Comparison of ENCODE assay signal across 1 cellular context in the genomic region with DNA sequence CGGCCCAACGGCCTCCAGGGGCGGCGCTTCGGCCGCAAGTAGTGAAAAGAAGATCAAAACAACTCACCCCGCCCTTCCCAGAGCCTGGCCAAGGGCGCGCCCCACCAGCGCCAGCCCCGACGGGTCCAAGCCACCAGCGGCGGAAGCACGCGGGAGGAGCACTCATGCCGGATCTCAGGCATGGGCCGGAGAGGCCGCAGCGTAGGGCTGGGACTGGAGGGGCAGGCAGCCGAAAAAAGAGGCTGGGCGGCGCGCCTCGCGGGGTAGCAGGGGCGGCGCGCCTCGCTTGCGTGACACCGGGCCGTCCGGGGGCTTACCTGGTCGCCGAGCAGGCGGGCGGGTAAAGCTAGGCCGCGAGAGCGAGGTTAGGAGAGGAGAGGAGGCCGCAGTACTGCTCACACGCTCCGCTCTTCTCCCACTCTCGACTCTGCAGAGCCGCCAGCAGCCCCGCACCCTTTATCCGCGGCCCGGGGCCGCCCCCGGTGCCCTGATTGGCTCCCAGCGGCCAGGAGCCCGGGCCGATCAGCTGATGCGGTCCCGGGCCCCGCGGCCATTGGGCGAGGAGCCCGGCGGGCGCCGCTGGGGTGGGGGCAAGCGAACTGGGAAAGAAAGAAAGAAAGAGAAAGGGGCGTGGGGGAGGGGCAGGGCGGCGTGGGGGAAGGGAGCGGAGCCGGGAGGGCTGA.
TF ChIP-seq lines count a peak whose summit lies in the region.

Gene GLUL, minus strand, starts transcription at position 429 of the 683 bp plus-strand sequence. CDS start 3,053 bp downstream, outside the sequence.

TF ChIP-seq in HepG2, 621 proteins besides CTCF, POLR2A, EP300 and RAD21 (continued from another document and continues in another):
- peak; percentile 86 for TF ChIP-seq ZXDC (CRISPR knock-in tag; IDR thresholded peaks at IDR 0.05)
- TF ChIP-seq GABPB1 (CRISPR knock-in tag; IDR thresholded peaks at IDR 0.05), result peak; percentile 70
- TF ChIP-seq PRPF4 (IDR thresholded peaks at IDR 0.05; ENCODE audit: low read depth, low read length, poor library complexity, severe bottlenecking), result peak; percentile 99
- peak; percentile 83; the same call in 1 of the 2 replicates for TF ChIP-seq ZNF501 (CRISPR knock-in tag; IDR thresholded peaks at IDR 0.05)
- TF ChIP-seq ZNF292 (CRISPR knock-in tag; IDR thresholded peaks at IDR 0.05; ENCODE audit: borderline replicate concordance, low read depth), result no peak
- no peak; the same call in 1 of the 2 replicates for TF ChIP-seq ZNF788 (CRISPR knock-in tag; IDR thresholded peaks at IDR 0.05; ENCODE audit: borderline replicate concordance)
- TF ChIP-seq SMARCE1 (IDR thresholded peaks at IDR 0.05; ENCODE audit: borderline replicate concordance), result no peak
- TF ChIP-seq NPAS2 (CRISPR knock-in tag; IDR thresholded peaks at IDR 0.05; ENCODE audit: borderline replicate concordance), result no peak
- TF ChIP-seq ZNF878 (CRISPR knock-in tag; IDR thresholded peaks at IDR 0.05), result no peak
- peak; percentile 95 for TF ChIP-seq ZNF343 (CRISPR knock-in tag; IDR thresholded peaks at IDR 0.05)
- TF ChIP-seq ZNF441 (CRISPR knock-in tag; IDR thresholded peaks at IDR 0.05; ENCODE audit: borderline replicate concordance), result 0 out of 2 replicates have a peak, but pooled peaks have one; percentile 17
- peak; percentile 27 for TF ChIP-seq ZNF629 (CRISPR knock-in tag; conservative IDR thresholded peaks at IDR 0.05)
- TF ChIP-seq, protein P1, sequence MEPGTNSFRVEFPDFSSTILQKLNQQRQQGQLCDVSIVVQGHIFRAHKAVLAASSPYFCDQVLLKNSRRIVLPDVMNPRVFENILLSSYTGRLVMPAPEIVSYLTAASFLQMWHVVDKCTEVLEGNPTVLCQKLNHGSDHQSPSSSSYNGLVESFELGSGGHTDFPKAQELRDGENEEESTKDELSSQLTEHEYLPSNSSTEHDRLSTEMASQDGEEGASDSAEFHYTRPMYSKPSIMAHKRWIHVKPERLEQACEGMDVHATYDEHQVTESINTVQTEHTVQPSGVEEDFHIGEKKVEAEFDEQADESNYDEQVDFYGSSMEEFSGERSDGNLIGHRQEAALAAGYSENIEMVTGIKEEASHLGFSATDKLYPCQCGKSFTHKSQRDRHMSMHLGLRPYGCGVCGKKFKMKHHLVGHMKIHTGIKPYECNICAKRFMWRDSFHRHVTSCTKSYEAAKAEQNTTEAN (CRISPR knock-in tag; conservative IDR thresholded peaks at IDR 0.05), result no peak
- TF ChIP-seq ZBTB8A (CRISPR knock-in tag; IDR thresholded peaks at IDR 0.05; ENCODE audit: borderline replicate concordance, low read depth), result peak; percentile 64; the same call in 1 of the 2 replicates
- TF ChIP-seq ZNF530 (CRISPR knock-in tag; IDR thresholded peaks at IDR 0.05; ENCODE audit: low read depth), result peak; percentile 59; the same call in 1 of the 2 replicates
- peak; percentile 77; the same call in 1 of the 2 replicates for TF ChIP-seq MED13 (CRISPR knock-in tag; IDR thresholded peaks at IDR 0.05)
- no peak for TF ChIP-seq PRDM4 (CRISPR knock-in tag; IDR thresholded peaks at IDR 0.05; ENCODE audit: borderline replicate concordance)
- TF ChIP-seq POLR2AphosphoS2 (IDR thresholded peaks at IDR 0.05; ENCODE audit: low read depth, low read length), result peak; percentile 83; the same call in 1 of the 2 replicates
- no peak for TF ChIP-seq FOXJ3 (CRISPR knock-in tag; IDR thresholded peaks at IDR 0.05; ENCODE audit: borderline replicate concordance)
- TF ChIP-seq, protein P2, sequence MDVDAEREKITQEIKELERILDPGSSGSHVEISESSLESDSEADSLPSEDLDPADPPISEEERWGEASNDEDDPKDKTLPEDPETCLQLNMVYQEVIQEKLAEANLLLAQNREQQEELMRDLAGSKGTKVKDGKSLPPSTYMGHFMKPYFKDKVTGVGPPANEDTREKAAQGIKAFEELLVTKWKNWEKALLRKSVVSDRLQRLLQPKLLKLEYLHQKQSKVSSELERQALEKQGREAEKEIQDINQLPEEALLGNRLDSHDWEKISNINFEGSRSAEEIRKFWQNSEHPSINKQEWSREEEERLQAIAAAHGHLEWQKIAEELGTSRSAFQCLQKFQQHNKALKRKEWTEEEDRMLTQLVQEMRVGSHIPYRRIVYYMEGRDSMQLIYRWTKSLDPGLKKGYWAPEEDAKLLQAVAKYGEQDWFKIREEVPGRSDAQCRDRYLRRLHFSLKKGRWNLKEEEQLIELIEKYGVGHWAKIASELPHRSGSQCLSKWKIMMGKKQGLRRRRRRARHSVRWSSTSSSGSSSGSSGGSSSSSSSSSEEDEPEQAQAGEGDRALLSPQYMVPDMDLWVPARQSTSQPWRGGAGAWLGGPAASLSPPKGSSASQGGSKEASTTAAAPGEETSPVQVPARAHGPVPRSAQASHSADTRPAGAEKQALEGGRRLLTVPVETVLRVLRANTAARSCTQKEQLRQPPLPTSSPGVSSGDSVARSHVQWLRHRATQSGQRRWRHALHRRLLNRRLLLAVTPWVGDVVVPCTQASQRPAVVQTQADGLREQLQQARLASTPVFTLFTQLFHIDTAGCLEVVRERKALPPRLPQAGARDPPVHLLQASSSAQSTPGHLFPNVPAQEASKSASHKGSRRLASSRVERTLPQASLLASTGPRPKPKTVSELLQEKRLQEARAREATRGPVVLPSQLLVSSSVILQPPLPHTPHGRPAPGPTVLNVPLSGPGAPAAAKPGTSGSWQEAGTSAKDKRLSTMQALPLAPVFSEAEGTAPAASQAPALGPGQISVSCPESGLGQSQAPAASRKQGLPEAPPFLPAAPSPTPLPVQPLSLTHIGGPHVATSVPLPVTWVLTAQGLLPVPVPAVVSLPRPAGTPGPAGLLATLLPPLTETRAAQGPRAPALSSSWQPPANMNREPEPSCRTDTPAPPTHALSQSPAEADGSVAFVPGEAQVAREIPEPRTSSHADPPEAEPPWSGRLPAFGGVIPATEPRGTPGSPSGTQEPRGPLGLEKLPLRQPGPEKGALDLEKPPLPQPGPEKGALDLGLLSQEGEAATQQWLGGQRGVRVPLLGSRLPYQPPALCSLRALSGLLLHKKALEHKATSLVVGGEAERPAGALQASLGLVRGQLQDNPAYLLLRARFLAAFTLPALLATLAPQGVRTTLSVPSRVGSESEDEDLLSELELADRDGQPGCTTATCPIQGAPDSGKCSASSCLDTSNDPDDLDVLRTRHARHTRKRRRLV (CRISPR knock-in tag; IDR thresholded peaks at IDR 0.05), result no peak
- TF ChIP-seq CHD4 (IDR thresholded peaks at IDR 0.05; ENCODE audit: borderline replicate concordance, low read length), result no peak
- peak; percentile 86 for TF ChIP-seq GATA4 (IDR thresholded peaks at IDR 0.05; ENCODE audit: borderline replicate concordance, low read depth)
- TF ChIP-seq NCOR1 (IDR thresholded peaks at IDR 0.05; ENCODE audit: borderline replicate concordance, low read length), result no peak
- TF ChIP-seq ATF4 (CRISPR knock-in tag; IDR thresholded peaks at IDR 0.05), result no peak
- TF ChIP-seq ZNF644 (CRISPR knock-in tag; IDR thresholded peaks at IDR 0.05; ENCODE audit: low read depth), result no peak
- TF ChIP-seq ZNF350 (CRISPR knock-in tag; IDR thresholded peaks at IDR 0.05; ENCODE audit: borderline replicate concordance, low read depth), result peak; percentile 71; the same call in 1 of the 2 replicates
- TF ChIP-seq TERF1 (CRISPR knock-in tag; IDR thresholded peaks at IDR 0.05), result no peak
- TF ChIP-seq, protein P3, sequence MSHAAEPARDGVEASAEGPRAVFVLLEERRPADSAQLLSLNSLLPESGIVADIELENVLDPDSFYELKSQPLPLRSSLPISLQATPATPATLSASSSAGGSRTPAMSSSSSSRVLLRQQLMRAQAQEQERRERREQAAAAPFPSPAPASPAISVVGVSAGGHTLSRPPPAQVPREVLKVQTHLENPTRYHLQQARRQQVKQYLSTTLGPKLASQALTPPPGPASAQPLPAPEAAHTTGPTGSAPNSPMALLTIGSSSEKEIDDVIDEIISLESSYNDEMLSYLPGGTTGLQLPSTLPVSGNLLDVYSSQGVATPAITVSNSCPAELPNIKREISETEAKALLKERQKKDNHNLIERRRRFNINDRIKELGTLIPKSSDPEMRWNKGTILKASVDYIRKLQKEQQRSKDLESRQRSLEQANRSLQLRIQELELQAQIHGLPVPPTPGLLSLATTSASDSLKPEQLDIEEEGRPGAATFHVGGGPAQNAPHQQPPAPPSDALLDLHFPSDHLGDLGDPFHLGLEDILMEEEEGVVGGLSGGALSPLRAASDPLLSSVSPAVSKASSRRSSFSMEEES (CRISPR knock-in tag; IDR thresholded peaks at IDR 0.05), result no peak
- no peak for TF ChIP-seq ADNP (CRISPR knock-in tag; IDR thresholded peaks at IDR 0.05)
- peak; percentile 94 for TF ChIP-seq ZMYM4 (CRISPR knock-in tag; IDR thresholded peaks at IDR 0.05)
- TF ChIP-seq PLRG1 (conservative IDR thresholded peaks at IDR 0.05), result no peak
